ENCODE assay signal across 11 cellular contexts in genomic region chr2:54483426-54483825, GRCh38. TPM values are rescaled to one million over a fixed set of nuclear protein-coding genes. Genes with fewer than 3 reads are reported as not detected.
DNase-seq lines count a peak whose midpoint lies in the region; ATAC-seq, FAIRE-seq and TF ChIP-seq lines count a peak whose summit lies in the region.
"Had no signal": no experiment of that assay in that cellular context is flagged by ENCODE, and none has a peak within 500 bp of the region (broad histone marks: within the 10 kb centered on the region; RNA-seq: fewer than 3 reads in every experiment).

No MANE protein-coding gene starts in this region.

- CTCF ChIA-PET in activated naive CD4-positive, alpha-beta T cell treated with anti-CD3 and anti-CD28 coated beads, Interleukin-2, amount 10 ng/mL, durations not matched to agents 7 days and 5 days (lab: Charles Lee), result no interaction called here

- TF ChIP-seq CTCF in bronchial epithelial cell (IDR thresholded peaks at IDR 0.05; ENCODE audit: insufficient read depth, low read length, severe bottlenecking), result no peak
- TF ChIP-seq CTCF in transverse colon (IDR thresholded peaks at IDR 0.05), result no peak

- no peaks in the 10 kb centered on the region for H3K4me1 Mint-ChIP-seq in activated naive CD4-positive, alpha-beta T cell treated with anti-CD3 and anti-CD28 coated beads, Interleukin-2, amount 10 ng/mL, durations not matched to agents 7 days and 5 days

- 75 to 78% methylated on average over 2 to 5 of the region's 5 CpGs for WGBS in transverse colon (ENCODE audit: low coverage in 1 of 2), 2 donors

- DNase-seq in LoVo (ENCODE audit: low spot score), result peak; percentile 82
- peak; percentile 46 for DNase-seq in bronchial epithelial cell (ENCODE audit: low read depth)
- peak; percentile 29 for DNase-seq in kidney glomerular epithelial cell (lab: John Stamatoyannopoulos, UW)
- DNase-seq in transverse colon, result no peak
- no peak for DNase-seq in activated naive CD4-positive, alpha-beta T cell treated with anti-CD3 and anti-CD28 coated beads, Interleukin-2, amount 10 ng/mL, durations not matched to agents 7 days and 5 days
- DNase-seq in stimulated activated naive CD8-positive, alpha-beta T cell treated with anti-CD3 and anti-CD28 coated beads, Interleukin-15, Interleukin-2, amounts not matched to agents 100 U/mL and 50 U/mL, for 24 hours, result no peak
- DNase-seq: NCI-H2029 had no signal

- intact Hi-C loops in transverse colon (cut with DNase I; ENCODE audit: low total_unique reads), result no loop called here

- H3K9me3 ChIP-seq in transverse colon, result no peaks in the 10 kb centered on the region

- H3K4me3 ChIP-seq in bronchial epithelial cell (ENCODE audit: low read depth, low read length) (no peak overlapping the region), transverse colon (no peak overlapping the region)

- no peak overlapping the region for H3K27ac Mint-ChIP-seq in activated naive CD4-positive, alpha-beta T cell treated with anti-CD3 and anti-CD28 coated beads, Interleukin-2, amount 10 ng/mL, durations not matched to agents 7 days and 5 days
- H3K27ac Mint-ChIP-seq: natural killer cell treated with Interleukin-12 subunit alpha and Interleukin-12 subunit beta and Interleukin-15 and Interleukin-18, amount 100 ng/mL, for 72 hours had no signal

- ATAC-seq in stimulated activated naive CD8-positive, alpha-beta T cell treated with anti-CD3 and anti-CD28 coated beads, Interleukin-15, Interleukin-2, amounts not matched to agents 100 U/mL and 50 U/mL, for 24 hours, result no peak
- ATAC-seq in HG03460 (IDR thresholded peaks at IDR 0.05; ENCODE audit: unreplicated experiment) (no peak), HG03442 (IDR thresholded peaks at IDR 0.05; ENCODE audit: unreplicated experiment) (no peak)
- ATAC-seq: natural killer cell treated with Interleukin-12 subunit alpha and Interleukin-12 subunit beta and Interleukin-15 and Interleukin-18, amount 100 ng/mL, for 72 hours had no signal

- no peak overlapping the region for H3K4me3 Mint-ChIP-seq in activated naive CD4-positive, alpha-beta T cell treated with anti-CD3 and anti-CD28 coated beads, Interleukin-2, amount 10 ng/mL, durations not matched to agents 7 days and 5 days
- H3K4me3 Mint-ChIP-seq: natural killer cell treated with Interleukin-12 subunit alpha and Interleukin-12 subunit beta and Interleukin-15 and Interleukin-18, amount 100 ng/mL, for 72 hours had no signal

- peak overlapping the region; percentile 36 to 68 (median 45) for H3K27ac ChIP-seq in transverse colon

- TF ChIP-seq EP300 in transverse colon (IDR thresholded peaks at IDR 0.05; ENCODE audit: low read depth), result no peak

- H3K36me3 ChIP-seq in bronchial epithelial cell (ENCODE audit: control insufficient read depth, insufficient read depth, low read length) (no peaks in the 10 kb centered on the region), transverse colon (no peaks in the 10 kb centered on the region)

- peaks cover 6 to 47% (median 13%) of the 10 kb centered on the region in 4 donors for H3K4me1 ChIP-seq in transverse colon

- FAIRE-seq in bronchial epithelial cell (lab: Jason Lieb, UNC), result no peak
- FAIRE-seq: endometrium had no signal

- no peaks in the 10 kb centered on the region for H3K36me3 Mint-ChIP-seq in activated naive CD4-positive, alpha-beta T cell treated with anti-CD3 and anti-CD28 coated beads, Interleukin-2, amount 10 ng/mL, durations not matched to agents 7 days and 5 days
- H3K36me3 Mint-ChIP-seq: natural killer cell treated with Interleukin-12 subunit alpha and Interleukin-12 subunit beta and Interleukin-15 and Interleukin-18, amount 100 ng/mL, for 72 hours had no signal

- H3K27me3 ChIP-seq in bronchial epithelial cell (ENCODE audit: control insufficient read depth, insufficient read depth, low read length) (no peaks in the 10 kb centered on the region), transverse colon (no peaks in the 10 kb centered on the region)

- H3K9me3 Mint-ChIP-seq in activated naive CD4-positive, alpha-beta T cell treated with anti-CD3 and anti-CD28 coated beads, Interleukin-2, amount 10 ng/mL, durations not matched to agents 7 days and 5 days, result peaks cover 5% of the 10 kb centered on the region
- H3K9me3 Mint-ChIP-seq: natural killer cell treated with Interleukin-12 subunit alpha and Interleukin-12 subunit beta and Interleukin-15 and Interleukin-18, amount 100 ng/mL, for 72 hours had no signal

- in situ Hi-C loops in transverse colon (cut with MboI; ENCODE audit: low pct_ligation_motif_present in 1 of 4, low pct_unique_long_range_greater_than_20kb in 1 of 4, low sequenced_read_pairs in 3 of 4), result no loop called here

- peaks cover 4% of the 10 kb centered on the region for H3K27me3 Mint-ChIP-seq in activated naive CD4-positive, alpha-beta T cell treated with anti-CD3 and anti-CD28 coated beads, Interleukin-2, amount 10 ng/mL, durations not matched to agents 7 days and 5 days

- TF ChIP-seq POLR2A in transverse colon (IDR thresholded peaks at IDR 0.05), result no peak

RNA-seq across cellular contexts. Expression of gene SPTBN1, which starts 27.3 kb away (rescaled TPM):
- 339 and 365 TPM in 2 replicates for total RNA-seq in bronchial epithelial cell
- total RNA-seq in transverse colon, result 100 to 1,000 TPM; 269 to 301 (median 285) TPM

Comparison
In these comparisons a context has a peak if more than half of its experiments do, and no peak if none do; other contexts are left out.
1. DNase-seq: peak in LoVo (single experiment), bronchial epithelial cell (single experiment) and kidney glomerular epithelial cell (single experiment); none in transverse colon (single experiment), activated naive CD4-positive, alpha-beta T cell treated with anti-CD3 and anti-CD28 coated beads, Interleukin-2, amount 10 ng/mL, durations not matched to agents 7 days and 5 days (single experiment) and stimulated activated naive CD8-positive, alpha-beta T cell treated with anti-CD3 and anti-CD28 coated beads, Interleukin-15, Interleukin-2, amounts not matched to agents 100 U/mL and 50 U/mL, for 24 hours (single experiment).